ENCODE assay signal across 8 cellular contexts in the genomic region with DNA sequence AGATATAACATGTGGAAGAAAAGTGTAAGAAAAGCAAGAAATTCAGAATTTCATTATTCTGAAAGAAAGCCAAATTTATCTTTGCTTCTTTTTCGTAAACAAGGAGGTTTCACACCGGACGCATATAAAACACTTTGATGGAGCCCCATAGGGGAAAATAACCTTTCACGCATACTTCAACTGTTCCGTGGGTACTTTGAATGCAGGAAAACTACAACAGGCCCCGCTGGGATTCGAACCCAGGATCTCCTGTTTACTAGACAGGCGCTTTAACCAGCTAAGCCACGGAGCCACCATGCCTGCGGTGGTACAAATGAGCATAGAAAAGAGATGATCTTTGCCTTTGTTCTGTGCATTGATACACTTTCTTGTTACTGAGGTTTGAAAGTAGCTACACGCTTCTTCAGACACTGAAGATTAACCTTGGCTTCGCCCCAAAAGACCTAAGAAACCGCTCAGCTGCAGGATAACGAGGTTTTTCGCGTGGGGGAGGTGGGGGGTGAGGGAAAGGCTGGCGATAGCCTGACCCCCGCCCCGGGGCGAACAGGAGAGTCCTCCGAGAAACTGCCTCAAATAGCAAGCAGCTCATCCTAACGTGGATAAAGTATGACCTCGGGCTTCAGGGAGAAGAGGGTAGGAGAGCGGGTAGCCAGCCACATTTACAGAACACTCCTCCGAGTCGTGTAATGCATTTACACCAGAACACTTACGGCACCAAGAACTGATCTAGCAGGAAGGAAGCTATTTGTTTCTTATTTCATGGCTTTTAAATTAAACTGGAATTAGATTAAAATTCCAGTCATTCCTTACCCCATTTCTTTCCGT. TPM values are rescaled to one million over a fixed set of nuclear protein-coding genes. Genes with fewer than 3 reads are reported as not detected.
DNase-seq lines count a peak whose midpoint lies in the region; FAIRE-seq and TF ChIP-seq lines count a peak whose summit lies in the region.

No MANE protein-coding gene starts in this region.

- BruUV-seq in endothelial cell of umbilical vein (replicated peaks; lab: Mats Ljungman, UMichigan) = no TSS peak

- peaks cover 28% of the 10 kb centered on the region for H3K4me1 ChIP-seq in HUES6 (ENCODE audit: control insufficient read depth, insufficient read depth, low read length)
- H3K4me1 ChIP-seq in NT2/D1 (ENCODE audit: insufficient read depth, insufficient read length) = peaks cover 2% of the 10 kb centered on the region
- peaks cover 14% of the 10 kb centered on the region for H3K4me1 ChIP-seq in endothelial cell of umbilical vein (ENCODE audit: control insufficient read depth, extremely low read depth, insufficient read depth, low read length)

- DNase-seq in GM06990 (ENCODE audit: extremely low read depth, insufficient read length) (peak; percentile 86), NT2/D1 (ENCODE audit: low read depth, low spot score) (no peak), endothelial cell of umbilical vein (ENCODE audit: low read depth, low spot score) (peak; percentile 96), midbrain (lab: John Stamatoyannopoulos, UW) (peak; percentile 92), cortex of kidney (lab: John Stamatoyannopoulos, UW) (no peak)
- peak; percentile 95 for DNase-seq in activated CD8-positive, alpha-beta memory T cell treated with anti-CD3 and anti-CD28 coated beads, Interleukin-2, amount 50 U/mL, for 24 hours (ENCODE audit: extremely low read depth)
- DNase-seq in stimulated activated CD8-positive, alpha-beta memory T cell treated with anti-CD3 and anti-CD28 coated beads, Interleukin-15, amount 100 ng/mL, for 4 hours (ENCODE audit: low read depth in 2 of 2) = peak; percentile 74 to 88

- TF ChIP-seq CTCF in GM06990 (IDR thresholded peaks at IDR 0.05; ENCODE audit: insufficient read depth, low read length, poor library complexity, severe bottlenecking) (no peak), endothelial cell of umbilical vein (IDR thresholded peaks at IDR 0.05; ENCODE audit: extremely low read depth in 1 of 2, insufficient read depth in 1 of 2, low read depth in 1 of 2, low read length in 2 of 2) (no peak)

- TF ChIP-seq POLR2A in endothelial cell of umbilical vein (IDR thresholded peaks at IDR 0.05; ENCODE audit: low read depth, low read length) = no peak

- H3K27me3 ChIP-seq in GM06990 (replicated peaks; ENCODE audit: control insufficient read depth, insufficient read depth, low read length) (no peaks in the 10 kb centered on the region), HUES6 (ENCODE audit: control insufficient read depth, insufficient read depth, low read length) (no peaks in the 10 kb centered on the region), NT2/D1 (ENCODE audit: insufficient read depth, insufficient read length) (no peaks in the 10 kb centered on the region), endothelial cell of umbilical vein (ENCODE audit: control insufficient read depth in 2 of 2, insufficient read depth in 2 of 2, low read length in 2 of 2) (no peaks in the 10 kb centered on the region)

- H3K9ac ChIP-seq in HUES6 (ENCODE audit: low read length) (peak overlapping the region; percentile 67), NT2/D1 (ENCODE audit: insufficient read length, low read depth) (peak overlapping the region; percentile 69), endothelial cell of umbilical vein (replicated peaks; ENCODE audit: extremely low read depth, insufficient read depth, low read length) (peak overlapping the region; percentile 46)

- H3K36me3 ChIP-seq in GM06990 (ENCODE audit: control insufficient read depth, insufficient read depth, low read length) (no peaks in the 10 kb centered on the region), HUES6 (ENCODE audit: control insufficient read depth, insufficient read depth, low read length) (no peaks in the 10 kb centered on the region), NT2/D1 (ENCODE audit: insufficient read depth, insufficient read length, low read length) (no peaks in the 10 kb centered on the region), endothelial cell of umbilical vein (ENCODE audit: control insufficient read depth in 2 of 2, extremely low read depth in 1 of 2, insufficient read depth in 2 of 2, low read length in 2 of 2) (no peaks in the 10 kb centered on the region)

- peak overlapping the region; percentile 89 for H3K4me2 ChIP-seq in endothelial cell of umbilical vein (ENCODE audit: insufficient read depth, low read length)

- dilution Hi-C loops in endothelial cell of umbilical vein (cut with MboI; ENCODE audit: extremely low pct_ligation_motif_present, low sequenced_read_pairs) = loop anchor here (25.0 kb wide), 1 partner anchor 196 kb away; no protein-coding TSS in a partner anchor

- H3K27ac ChIP-seq in HUES6 (ENCODE audit: low read depth, low read length) (no peak overlapping the region), endothelial cell of umbilical vein (ENCODE audit: insufficient read depth, low read depth, low read length) (peak overlapping the region; percentile 4)

- H3K9me3 ChIP-seq in HUES6 (ENCODE audit: control insufficient read depth, insufficient read depth, low read depth, low read length) (no peaks in the 10 kb centered on the region), NT2/D1 (ENCODE audit: insufficient read depth, low read length) (no peaks in the 10 kb centered on the region), endothelial cell of umbilical vein (replicated peaks; ENCODE audit: control insufficient read depth, insufficient read depth, low read length) (no peaks in the 10 kb centered on the region)

- POLR2A ChIA-PET in endothelial cell of umbilical vein (lab: Charles Lee) = interaction anchor here (0.7 to 1.7 kb wide), 2 partner anchors 20 to 59 kb away, joined by 3 to 4 read pairs; no protein-coding TSS in a partner anchor

- H3K4me3 ChIP-seq in GM06990 (replicated peaks; ENCODE audit: low read depth, low read length) = peak overlapping the region; percentile 77
- peak overlapping the region; percentile 80 for H3K4me3 ChIP-seq in HUES6 (ENCODE audit: low read depth, low read length)
- peak overlapping the region; percentile 53 for H3K4me3 ChIP-seq in NT2/D1 (ENCODE audit: insufficient read length, low read depth)
- peak overlapping the region; percentile 65 to 74 (median 65) for H3K4me3 ChIP-seq in endothelial cell of umbilical vein (replicated peaks in 1 of 3; ENCODE audit: insufficient read depth in 1 of 3, low read depth in 1 of 3, low read length in 3 of 3)

- H3K9me1 ChIP-seq in endothelial cell of umbilical vein (replicated peaks; ENCODE audit: control insufficient read depth, extremely low read depth, insufficient read depth, low read length) = no peaks in the 10 kb centered on the region

- CTCF ChIA-PET in endothelial cell of umbilical vein (lab: Charles Lee) = interaction anchor here (0.9 to 2.0 kb wide), 10 partner anchors 12 to 211 kb away, joined by 3 to 21 read pairs (median 5); partner anchors contain the start of gene BTN2A2

- H3K79me2 ChIP-seq in endothelial cell of umbilical vein (ENCODE audit: control insufficient read depth, insufficient read depth, low read length) = no peaks in the 10 kb centered on the region

- H4K20me1 ChIP-seq in endothelial cell of umbilical vein (replicated peaks; ENCODE audit: control insufficient read depth, extremely low read depth, insufficient read depth, low read length) = no peaks in the 10 kb centered on the region

- peak overlapping the region; percentile 99 for H2AFZ ChIP-seq in endothelial cell of umbilical vein (ENCODE audit: low read depth, low read length)

- peak; percentile 68 for FAIRE-seq in endothelial cell of umbilical vein (lab: Jason Lieb, UNC)

- intact Hi-C loops in endothelial cell of umbilical vein (cut with micrococcal nuclease) = loop anchor here (1.0 to 5.0 kb wide), 3 partner anchors 12 to 111 kb away; no protein-coding TSS in a partner anchor

TF ChIP-seq in endothelial cell of umbilical vein, 7 proteins besides CTCF, POLR2A, EP300 and RAD21:
- no peak for TF ChIP-seq EZH2 (IDR thresholded peaks at IDR 0.05; ENCODE audit: borderline replicate concordance, low read depth, low read length, severe bottlenecking)
- no peak for TF ChIP-seq FOS (IDR thresholded peaks at IDR 0.05; ENCODE audit: borderline replicate concordance, insufficient read depth, low read length)
- no peak for TF ChIP-seq JUN (IDR thresholded peaks at IDR 0.05; ENCODE audit: borderline replicate concordance, insufficient read depth, insufficient read length, low read depth)
- no peak for TF ChIP-seq MAX (IDR thresholded peaks at IDR 0.05; ENCODE audit: insufficient read depth, insufficient read length)
- peak; percentile 33 for TF ChIP-seq POLR2AphosphoS5 (IDR thresholded peaks at IDR 0.05; ENCODE audit: insufficient read depth, low read depth, low read length)
- peak; percentile 31 for TF ChIP-seq GATA2 (IDR thresholded peaks at IDR 0.05; ENCODE audit: insufficient read depth, insufficient read length, low read depth, low read length)
- TF ChIP-seq MYC (IDR thresholded peaks at IDR 0.05; ENCODE audit: low read depth, low read length) = no peak

RNA-seq across cellular contexts. Expression of gene HMGN4, which starts 5.3 kb away (rescaled TPM):
- 33.7 and 36.9 TPM in 2 replicates for total RNA-seq in endothelial cell of umbilical vein
- 12.3 and 13.1 TPM in 2 replicates for polyA plus RNA-seq in endothelial cell of umbilical vein
- 25.9 and 32.8 TPM in 2 replicates for polyA plus RNA-seq in endothelial cell of umbilical vein (2011; cell fraction: cytosol; rRNA removed)
- polyA plus RNA-seq in endothelial cell of umbilical vein (2011; cell fraction: nucleus; rRNA removed) = 14.0 and 17.9 TPM in 2 replicates
- 28.5 and 43.6 TPM in 2 replicates for polyA plus RNA-seq in endothelial cell of umbilical vein (2012)
- polyA minus RNA-seq in endothelial cell of umbilical vein = 17.4 and 18.0 TPM in 2 replicates
- 15.0 TPM for polyA minus RNA-seq in endothelial cell of umbilical vein (2011; cell fraction: cytosol; rRNA and poly(A)+ RNA removed)
- polyA minus RNA-seq in endothelial cell of umbilical vein (2011; cell fraction: nucleus; rRNA and poly(A)+ RNA removed) = 3.8 and 7.7 TPM in 2 replicates

RNA-seq across cellular contexts. Expression of gene BTN1A1, which starts 32.8 kb away (rescaled TPM):
- total RNA-seq in endothelial cell of umbilical vein = not detected in 2 replicates
- not detected in 2 replicates for polyA plus RNA-seq in endothelial cell of umbilical vein
- not detected in 2 replicates for polyA plus RNA-seq in endothelial cell of umbilical vein (2011; cell fraction: cytosol; rRNA removed)
- polyA plus RNA-seq in endothelial cell of umbilical vein (2011; cell fraction: nucleus; rRNA removed) = not detected in 2 replicates
- polyA plus RNA-seq in endothelial cell of umbilical vein (2012) = not detected in 2 replicates
- not detected in 2 replicates for polyA minus RNA-seq in endothelial cell of umbilical vein
- not detected for polyA minus RNA-seq in endothelial cell of umbilical vein (2011; cell fraction: cytosol; rRNA and poly(A)+ RNA removed)
- not detected in 2 replicates for polyA minus RNA-seq in endothelial cell of umbilical vein (2011; cell fraction: nucleus; rRNA and poly(A)+ RNA removed)

Comparison
In these comparisons a context has a peak if more than half of its experiments do, and no peak if none do; other contexts are left out.
1. DNase-seq: peak in GM06990 (single experiment), activated CD8-positive, alpha-beta memory T cell treated with anti-CD3 and anti-CD28 coated beads, Interleukin-2, amount 50 U/mL, for 24 hours (single experiment), endothelial cell of umbilical vein (single experiment), midbrain (single experiment) and stimulated activated CD8-positive, alpha-beta memory T cell treated with anti-CD3 and anti-CD28 coated beads, Interleukin-15, amount 100 ng/mL, for 4 hours (2 of 2); none in NT2/D1 (single experiment) and cortex of kidney (single experiment).
2. Peak in every context shown above with its lines, with median percentiles within 50 percentile points of each other: H3K4me3 ChIP-seq and H3K9ac ChIP-seq.